In genomic region chr1:61115436-61115835, GRCh38 we compare ENCODE assay signal across 17 cellular contexts. TPM values are rescaled to one million over a fixed set of nuclear protein-coding genes. Genes with fewer than 3 reads are reported as not detected.
A peak's percentile ranks its signal among the peaks of the same experiment; 100 is the strongest.
DNase-seq lines count a peak whose midpoint lies in the region; ATAC-seq and TF ChIP-seq lines count a peak whose summit lies in the region.
"Had no signal": no experiment of that assay in that cellular context is flagged by ENCODE, and none has a peak within 500 bp of the region (broad histone marks: within the 10 kb centered on the region; RNA-seq: fewer than 3 reads in every experiment).

No MANE protein-coding gene starts in this region.

- TF ChIP-seq RAD21 in liver (IDR thresholded peaks at IDR 0.05), result no peak

- no peaks in the 10 kb centered on the region for H3K9me3 Mint-ChIP-seq in dendritic cell treated with granulocyte-macrophage colony-stimulating factor and Interleukin-4, amounts not matched to agents 40 ng/mL and 50 ng/mL, for 4 days

- H3K27ac Mint-ChIP-seq in dendritic cell treated with granulocyte-macrophage colony-stimulating factor and Interleukin-4, amounts not matched to agents 40 ng/mL and 50 ng/mL, for 4 days, result peak overlapping the region; percentile 12

- no peak for ATAC-seq in Right ventricle myocardium inferior
- no peak for ATAC-seq in esophagus mucosa

- WGBS in liver, result 81% methylated on average over 7 of the region's 7 CpGs

- intact Hi-C loops in Right ventricle myocardium inferior (cut with DNase I) (no loop called here), cardiac septum (cut with DNase I) (no loop called here)
- intact Hi-C loops in dendritic cell treated with granulocyte-macrophage colony-stimulating factor and Interleukin-4, amounts not matched to agents 40 ng/mL and 50 ng/mL, for 4 days (cut with micrococcal nuclease), result no loop called here

- H3K27ac ChIP-seq in liver (ENCODE audit: low read depth in 1 of 2, low read length in 2 of 2) (peak overlapping the region; percentile 42), subcutaneous abdominal adipose tissue (ENCODE audit: low read depth, low read length) (peak overlapping the region; percentile 7)
- H3K27ac ChIP-seq: BLaER1 had no signal

- H3K4me3 Mint-ChIP-seq in dendritic cell treated with granulocyte-macrophage colony-stimulating factor and Interleukin-4, amounts not matched to agents 40 ng/mL and 50 ng/mL, for 4 days, result no peak overlapping the region
- H3K4me3 Mint-ChIP-seq: CD8-positive, alpha-beta memory T cell had no signal

- H3K9ac ChIP-seq in liver (ENCODE audit: low read depth in 1 of 2, low read length in 2 of 2) (no peak overlapping the region), subcutaneous abdominal adipose tissue (ENCODE audit: low read length in 5 of 5) (no peak overlapping the region)
- H3K9ac ChIP-seq: BLaER1 had no signal

- H3K9me3 ChIP-seq in liver (ENCODE audit: control insufficient read depth in 4 of 4, low read length in 3 of 4), result no peaks in the 10 kb centered on the region
- no peaks in the 10 kb centered on the region for H3K9me3 ChIP-seq in subcutaneous abdominal adipose tissue (ENCODE audit: control insufficient read depth in 5 of 5, low read length in 5 of 5)
- H3K9me3 ChIP-seq: BLaER1 had no signal

- peaks cover 17% of the 10 kb centered on the region for H3K4me1 Mint-ChIP-seq in dendritic cell treated with granulocyte-macrophage colony-stimulating factor and Interleukin-4, amounts not matched to agents 40 ng/mL and 50 ng/mL, for 4 days (ENCODE audit: low read depth)

- H3K36me3 Mint-ChIP-seq in dendritic cell treated with granulocyte-macrophage colony-stimulating factor and Interleukin-4, amounts not matched to agents 40 ng/mL and 50 ng/mL, for 4 days (ENCODE audit: low read depth), result no peaks in the 10 kb centered on the region

- no peaks in the 10 kb centered on the region for H3K36me3 ChIP-seq in liver (ENCODE audit: control insufficient read depth in 4 of 4, insufficient read depth in 3 of 4, low read depth in 1 of 4, low read length in 3 of 4)
- no peaks in the 10 kb centered on the region for H3K36me3 ChIP-seq in subcutaneous abdominal adipose tissue (ENCODE audit: control insufficient read depth in 5 of 5, insufficient read depth in 5 of 5, low read length in 5 of 5)
- H3K36me3 ChIP-seq: BLaER1 had no signal

- H3K4me1 ChIP-seq in liver (ENCODE audit: control insufficient read depth in 4 of 4, insufficient read depth in 4 of 4, low read length in 3 of 4) (peaks cover 18 to 77% (median 58%) of the 10 kb centered on the region in 4 donors), subcutaneous abdominal adipose tissue (ENCODE audit: control insufficient read depth in 5 of 5, insufficient read depth in 5 of 5, low read length in 5 of 5) (peaks cover 0 to 54% (median 52%) of the 10 kb centered on the region in 5 donors)
- H3K4me1 ChIP-seq: BLaER1 had no signal

- no peaks in the 10 kb centered on the region for H3K27me3 ChIP-seq in liver (ENCODE audit: control insufficient read depth in 4 of 4, insufficient read depth in 4 of 4, low read length in 3 of 4)
- H3K27me3 ChIP-seq in subcutaneous abdominal adipose tissue (ENCODE audit: control insufficient read depth in 5 of 5, insufficient read depth in 4 of 5, low read length in 5 of 5), result no peaks in the 10 kb centered on the region
- H3K27me3 ChIP-seq: BLaER1 had no signal

- DNase-seq in Right ventricle myocardium inferior (ENCODE audit: missing footprints) (peak; percentile 28), cardiac septum (ENCODE audit: low spot score) (no peak), NOMO-1 (lab: John Stamatoyannopoulos, UW; ENCODE audit: unreplicated experiment in 2 of 2) (no peak)
- no peak for DNase-seq in stimulated activated CD4-positive, alpha-beta T cell treated with anti-CD3 and anti-CD28 coated beads, Interleukin-4, amount 100 ng/mL, for 4 hours
- DNase-seq: 8988T; CD8-positive, alpha-beta memory T cell; DMS79; HCEC 1CT; KG1; NCI-H1436; NCI-H2081; NCI-H748 treated with DMSO at 0.1 percent for 48 hours had no signal

- H3K4me3 ChIP-seq in liver (ENCODE audit: low read depth in 1 of 3, low read length in 3 of 3) (no peak overlapping the region), subcutaneous abdominal adipose tissue (ENCODE audit: low read depth in 1 of 5, low read length in 5 of 5) (peak overlapping the region in 1 of 5 donors; percentile 10)
- H3K4me3 ChIP-seq: BLaER1 had no signal

- TF ChIP-seq CTCF in liver (IDR thresholded peaks at IDR 0.05; ENCODE audit: low read depth, low read length, missing input control), result no peak

- H3K27me3 Mint-ChIP-seq in dendritic cell treated with granulocyte-macrophage colony-stimulating factor and Interleukin-4, amounts not matched to agents 40 ng/mL and 50 ng/mL, for 4 days, result no peaks in the 10 kb centered on the region

TF ChIP-seq in liver, 16 proteins besides CTCF, POLR2A, EP300 and RAD21:
- TF ChIP-seq FOXA2 (IDR thresholded peaks at IDR 0.05), result no peak
- TF ChIP-seq RXRA (IDR thresholded peaks at IDR 0.05), result no peak
- no peak for TF ChIP-seq NR2F2 (IDR thresholded peaks at IDR 0.05)
- no peak for TF ChIP-seq TAF1 (conservative IDR thresholded peaks at IDR 0.05)
- no peak for TF ChIP-seq FOXA1 (IDR thresholded peaks at IDR 0.05)
- no peak for TF ChIP-seq HNF4A (conservative IDR thresholded peaks at IDR 0.05)
- no peak for TF ChIP-seq YY1 (IDR thresholded peaks at IDR 0.05)
- TF ChIP-seq HNF4G (IDR thresholded peaks at IDR 0.05), result no peak
- TF ChIP-seq ATF3 (IDR thresholded peaks at IDR 0.05), result no peak
- no peak for TF ChIP-seq REST (IDR thresholded peaks at IDR 0.05)
- no peak for TF ChIP-seq ZBTB33 (IDR thresholded peaks at IDR 0.05)
- TF ChIP-seq GABPA (IDR thresholded peaks at IDR 0.05 in 1 of 2, conservative IDR thresholded peaks at IDR 0.05 in 1 of 2), result no peak
- no peak for TF ChIP-seq EGR1 (IDR thresholded peaks at IDR 0.05; ENCODE audit: low read depth in 2 of 2)
- no peak for TF ChIP-seq SP1 (IDR thresholded peaks at IDR 0.05)
TF ChIP-seq in liver: peak in this region for 0.

RNA-seq across cellular contexts. Expression of gene NFIA, which starts 33.1 kb away (rescaled TPM):
- 97.6 TPM for total RNA-seq in Right ventricle myocardium inferior
- total RNA-seq in cardiac septum, result 78.6 TPM
- total RNA-seq in liver, result 10 to 100 TPM; 16.6 to 27.7 TPM
- polyA plus RNA-seq in liver, result 10 to 100 TPM in 1 of 2 donors, 1 to 10 TPM in 1; 6.8 to 53.7 TPM
- total RNA-seq in esophagus mucosa, result 47.5 TPM
